ENCODE assay signal across 1 cellular context in genomic region chr6:36196049-36196879, GRCh38.
TF ChIP-seq lines count a peak whose summit lies in the region.

Gene BRPF3 (plus strand): TSS chr6:36196744. CDS start chr6:36200323, 3,579 bp downstream.

TF ChIP-seq in HepG2, 621 proteins besides CTCF, POLR2A, EP300 and RAD21 (continued from another document and continues in another):
- TF ChIP-seq E2F2 (CRISPR knock-in tag; IDR thresholded peaks at IDR 0.05; ENCODE audit: borderline replicate concordance) (no peak), ZNF879 (CRISPR knock-in tag; IDR thresholded peaks at IDR 0.05) (no peak), SP2 (CRISPR knock-in tag; IDR thresholded peaks at IDR 0.05) (no peak; the same call in 1 of the 2 replicates), ZNF607 (CRISPR knock-in tag; IDR thresholded peaks at IDR 0.05; ENCODE audit: borderline replicate concordance) (no peak), ZNF768 (CRISPR knock-in tag; IDR thresholded peaks at IDR 0.05) (no peak; the same call in 1 of the 2 replicates), SCMH1 (CRISPR knock-in tag; IDR thresholded peaks at IDR 0.05; ENCODE audit: borderline replicate concordance) (no peak), FLYWCH1 (CRISPR knock-in tag; IDR thresholded peaks at IDR 0.05) (peak; percentile 48; the same call in 1 of the 2 replicates), EEA1 (CRISPR knock-in tag; IDR thresholded peaks at IDR 0.05; ENCODE audit: borderline replicate concordance) (no peak), RBM22 (optimal IDR thresholded peaks at IDR 0.05; ENCODE audit: low read length) (no peak), ZNF33A (CRISPR knock-in tag; IDR thresholded peaks at IDR 0.05; ENCODE audit: borderline replicate concordance) (no peak), ZNF883 (CRISPR knock-in tag; IDR thresholded peaks at IDR 0.05; ENCODE audit: not compliant biosample characterization) (no peak), SALL1 (CRISPR knock-in tag; IDR thresholded peaks at IDR 0.05) (peak; percentile 78; the same call in 1 of the 2 replicates), MAZ (IDR thresholded peaks at IDR 0.05; ENCODE audit: borderline replicate concordance, low read depth, low read length) (peak; percentile 61), MAZ (CRISPR knock-in tag; IDR thresholded peaks at IDR 0.05; ENCODE audit: low read depth) (peak; percentile 89), SMYD3 (CRISPR knock-in tag; IDR thresholded peaks at IDR 0.05) (peak; percentile 27; the same call in 1 of the 2 replicates), ZNF234 (CRISPR knock-in tag; conservative IDR thresholded peaks at IDR 0.05) (no peak), HNF4A (CRISPR knock-in tag; IDR thresholded peaks at IDR 0.05) (peak; percentile 57), FOXC1 (CRISPR knock-in tag; IDR thresholded peaks at IDR 0.05; ENCODE audit: borderline replicate concordance) (peak; percentile 54), KDM2A (CRISPR knock-in tag; IDR thresholded peaks at IDR 0.05; ENCODE audit: borderline replicate concordance, low read depth) (peak; percentile 48; the same call in 1 of the 2 replicates)
- TF ChIP-seq, protein P1, sequence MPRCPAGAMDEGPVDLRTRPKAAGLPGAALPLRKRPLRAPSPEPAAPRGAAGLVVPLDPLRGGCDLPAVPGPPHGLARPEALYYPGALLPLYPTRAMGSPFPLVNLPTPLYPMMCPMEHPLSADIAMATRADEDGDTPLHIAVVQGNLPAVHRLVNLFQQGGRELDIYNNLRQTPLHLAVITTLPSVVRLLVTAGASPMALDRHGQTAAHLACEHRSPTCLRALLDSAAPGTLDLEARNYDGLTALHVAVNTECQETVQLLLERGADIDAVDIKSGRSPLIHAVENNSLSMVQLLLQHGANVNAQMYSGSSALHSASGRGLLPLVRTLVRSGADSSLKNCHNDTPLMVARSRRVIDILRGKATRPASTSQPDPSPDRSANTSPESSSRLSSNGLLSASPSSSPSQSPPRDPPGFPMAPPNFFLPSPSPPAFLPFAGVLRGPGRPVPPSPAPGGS (CRISPR knock-in tag; IDR thresholded peaks at IDR 0.05) = 0 out of 2 replicates have a peak, but pooled peaks have one; percentile 66
- TF ChIP-seq, protein P2, sequence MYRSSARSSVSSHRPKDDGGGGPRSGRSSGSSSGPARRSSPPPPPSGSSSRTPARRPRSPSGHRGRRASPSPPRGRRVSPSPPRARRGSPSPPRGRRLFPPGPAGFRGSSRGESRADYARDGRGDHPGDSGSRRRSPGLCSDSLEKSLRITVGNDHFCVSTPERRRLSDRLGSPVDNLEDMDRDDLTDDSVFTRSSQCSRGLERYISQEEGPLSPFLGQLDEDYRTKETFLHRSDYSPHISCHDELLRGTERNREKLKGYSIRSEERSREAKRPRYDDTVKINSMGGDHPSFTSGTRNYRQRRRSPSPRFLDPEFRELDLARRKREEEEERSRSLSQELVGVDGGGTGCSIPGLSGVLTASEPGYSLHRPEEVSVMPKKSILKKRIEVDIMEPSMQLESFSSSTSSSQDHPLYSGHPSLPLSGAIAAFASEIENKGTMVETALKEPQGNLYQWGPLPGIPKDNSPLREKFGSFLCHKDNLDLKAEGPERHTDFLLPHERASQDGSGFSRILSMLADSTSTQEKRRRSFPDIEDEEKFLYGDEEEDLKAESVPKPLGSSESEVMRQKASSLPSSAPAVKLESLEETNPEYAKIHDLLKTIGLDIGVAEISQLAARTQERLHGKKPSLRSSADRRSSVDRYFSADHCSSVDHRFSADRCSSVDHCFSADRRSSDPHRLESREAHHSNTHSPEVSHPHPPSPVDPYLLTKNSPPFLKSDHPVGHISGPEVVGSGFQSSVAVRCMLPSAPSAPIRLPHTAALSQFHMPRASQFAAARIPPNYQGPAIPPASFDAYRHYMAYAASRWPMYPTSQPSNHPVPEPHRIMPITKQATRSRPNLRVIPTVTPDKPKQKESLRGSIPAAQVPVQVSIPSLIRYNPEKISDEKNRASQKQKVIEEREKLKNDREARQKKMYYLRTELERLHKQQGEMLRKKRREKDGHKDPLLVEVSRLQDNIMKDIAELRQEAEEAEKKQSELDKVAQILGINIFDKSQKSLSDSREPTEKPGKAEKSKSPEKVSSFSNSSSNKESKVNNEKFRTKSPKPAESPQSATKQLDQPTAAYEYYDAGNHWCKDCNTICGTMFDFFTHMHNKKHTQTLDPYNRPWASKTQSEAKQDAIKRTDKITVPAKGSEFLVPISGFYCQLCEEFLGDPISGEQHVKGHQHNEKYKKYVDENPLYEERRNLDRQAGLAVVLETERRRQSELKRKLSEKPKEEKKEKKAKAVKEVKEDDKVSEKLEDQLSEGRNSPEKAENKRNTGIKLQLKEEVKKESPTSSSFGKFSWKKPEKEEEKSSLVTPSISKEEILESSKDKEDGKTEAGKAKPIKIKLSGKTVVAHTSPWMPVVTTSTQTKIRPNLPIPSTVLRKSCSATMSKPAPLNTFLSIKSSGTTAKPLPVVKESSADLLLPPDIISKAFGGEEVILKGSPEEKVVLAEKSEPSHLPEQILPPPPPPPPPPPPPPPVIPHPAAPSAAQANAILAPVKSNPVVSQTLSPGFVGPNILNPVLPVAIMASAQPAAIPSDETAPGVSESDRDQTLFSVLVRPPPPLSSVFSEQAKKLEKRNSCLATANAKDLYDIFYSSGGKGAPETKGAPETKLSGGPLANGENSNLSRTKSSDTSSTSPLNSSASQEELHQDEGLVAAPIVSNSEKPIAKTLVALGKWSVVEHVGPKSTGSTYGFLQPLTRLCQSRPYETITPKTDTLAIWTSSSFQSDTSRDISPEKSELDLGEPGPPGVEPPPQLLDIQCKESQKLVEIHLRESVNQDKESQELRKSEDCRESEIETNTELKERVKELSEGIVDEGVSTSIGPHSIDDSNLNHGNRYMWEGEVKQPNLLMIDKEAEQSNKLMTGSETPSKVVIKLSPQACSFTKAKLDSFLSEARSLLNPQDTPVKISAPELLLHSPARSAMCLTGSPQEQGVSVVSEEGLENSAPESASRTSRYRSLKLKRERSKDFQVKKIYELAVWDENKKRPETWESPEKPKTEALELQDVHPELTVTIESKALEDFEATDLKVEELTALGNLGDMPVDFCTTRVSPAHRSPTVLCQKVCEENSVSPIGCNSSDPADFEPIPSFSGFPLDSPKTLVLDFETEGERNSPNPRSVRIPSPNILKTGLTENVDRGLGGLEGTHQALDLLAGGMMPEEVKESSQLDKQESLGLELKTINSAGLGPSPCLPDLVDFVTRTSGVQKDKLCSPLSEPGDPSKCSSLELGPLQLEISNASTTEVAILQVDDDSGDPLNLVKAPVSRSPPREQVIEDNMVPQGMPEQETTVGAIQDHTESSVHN (CRISPR knock-in tag; IDR thresholded peaks at IDR 0.05) = 0 out of 2 replicates have a peak, but pooled peaks have one; percentile 41
- TF ChIP-seq, protein P3, sequence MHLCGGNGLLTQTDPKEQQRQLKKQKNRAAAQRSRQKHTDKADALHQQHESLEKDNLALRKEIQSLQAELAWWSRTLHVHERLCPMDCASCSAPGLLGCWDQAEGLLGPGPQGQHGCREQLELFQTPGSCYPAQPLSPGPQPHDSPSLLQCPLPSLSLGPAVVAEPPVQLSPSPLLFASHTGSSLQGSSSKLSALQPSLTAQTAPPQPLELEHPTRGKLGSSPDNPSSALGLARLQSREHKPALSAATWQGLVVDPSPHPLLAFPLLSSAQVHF (CRISPR knock-in tag; IDR thresholded peaks at IDR 0.05) = no peak
- TF ChIP-seq, protein P4, sequence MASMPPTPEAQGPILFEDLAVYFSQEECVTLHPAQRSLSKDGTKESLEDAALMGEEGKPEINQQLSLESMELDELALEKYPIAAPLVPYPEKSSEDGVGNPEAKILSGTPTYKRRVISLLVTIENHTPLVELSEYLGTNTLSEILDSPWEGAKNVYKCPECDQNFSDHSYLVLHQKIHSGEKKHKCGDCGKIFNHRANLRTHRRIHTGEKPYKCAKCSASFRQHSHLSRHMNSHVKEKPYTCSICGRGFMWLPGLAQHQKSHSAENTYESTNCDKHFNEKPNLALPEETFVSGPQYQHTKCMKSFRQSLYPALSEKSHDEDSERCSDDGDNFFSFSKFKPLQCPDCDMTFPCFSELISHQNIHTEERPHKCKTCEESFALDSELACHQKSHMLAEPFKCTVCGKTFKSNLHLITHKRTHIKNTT (CRISPR knock-in tag; IDR thresholded peaks at IDR 0.05) = no peak
- TF ChIP-seq, protein P5, sequence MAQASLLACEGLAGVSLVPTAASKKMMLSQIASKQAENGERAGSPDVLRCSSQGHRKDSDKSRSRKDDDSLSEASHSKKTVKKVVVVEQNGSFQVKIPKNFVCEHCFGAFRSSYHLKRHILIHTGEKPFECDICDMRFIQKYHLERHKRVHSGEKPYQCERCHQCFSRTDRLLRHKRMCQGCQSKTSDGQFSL (CRISPR knock-in tag; IDR thresholded peaks at IDR 0.05) = no peak
- TF ChIP-seq, protein P6, sequence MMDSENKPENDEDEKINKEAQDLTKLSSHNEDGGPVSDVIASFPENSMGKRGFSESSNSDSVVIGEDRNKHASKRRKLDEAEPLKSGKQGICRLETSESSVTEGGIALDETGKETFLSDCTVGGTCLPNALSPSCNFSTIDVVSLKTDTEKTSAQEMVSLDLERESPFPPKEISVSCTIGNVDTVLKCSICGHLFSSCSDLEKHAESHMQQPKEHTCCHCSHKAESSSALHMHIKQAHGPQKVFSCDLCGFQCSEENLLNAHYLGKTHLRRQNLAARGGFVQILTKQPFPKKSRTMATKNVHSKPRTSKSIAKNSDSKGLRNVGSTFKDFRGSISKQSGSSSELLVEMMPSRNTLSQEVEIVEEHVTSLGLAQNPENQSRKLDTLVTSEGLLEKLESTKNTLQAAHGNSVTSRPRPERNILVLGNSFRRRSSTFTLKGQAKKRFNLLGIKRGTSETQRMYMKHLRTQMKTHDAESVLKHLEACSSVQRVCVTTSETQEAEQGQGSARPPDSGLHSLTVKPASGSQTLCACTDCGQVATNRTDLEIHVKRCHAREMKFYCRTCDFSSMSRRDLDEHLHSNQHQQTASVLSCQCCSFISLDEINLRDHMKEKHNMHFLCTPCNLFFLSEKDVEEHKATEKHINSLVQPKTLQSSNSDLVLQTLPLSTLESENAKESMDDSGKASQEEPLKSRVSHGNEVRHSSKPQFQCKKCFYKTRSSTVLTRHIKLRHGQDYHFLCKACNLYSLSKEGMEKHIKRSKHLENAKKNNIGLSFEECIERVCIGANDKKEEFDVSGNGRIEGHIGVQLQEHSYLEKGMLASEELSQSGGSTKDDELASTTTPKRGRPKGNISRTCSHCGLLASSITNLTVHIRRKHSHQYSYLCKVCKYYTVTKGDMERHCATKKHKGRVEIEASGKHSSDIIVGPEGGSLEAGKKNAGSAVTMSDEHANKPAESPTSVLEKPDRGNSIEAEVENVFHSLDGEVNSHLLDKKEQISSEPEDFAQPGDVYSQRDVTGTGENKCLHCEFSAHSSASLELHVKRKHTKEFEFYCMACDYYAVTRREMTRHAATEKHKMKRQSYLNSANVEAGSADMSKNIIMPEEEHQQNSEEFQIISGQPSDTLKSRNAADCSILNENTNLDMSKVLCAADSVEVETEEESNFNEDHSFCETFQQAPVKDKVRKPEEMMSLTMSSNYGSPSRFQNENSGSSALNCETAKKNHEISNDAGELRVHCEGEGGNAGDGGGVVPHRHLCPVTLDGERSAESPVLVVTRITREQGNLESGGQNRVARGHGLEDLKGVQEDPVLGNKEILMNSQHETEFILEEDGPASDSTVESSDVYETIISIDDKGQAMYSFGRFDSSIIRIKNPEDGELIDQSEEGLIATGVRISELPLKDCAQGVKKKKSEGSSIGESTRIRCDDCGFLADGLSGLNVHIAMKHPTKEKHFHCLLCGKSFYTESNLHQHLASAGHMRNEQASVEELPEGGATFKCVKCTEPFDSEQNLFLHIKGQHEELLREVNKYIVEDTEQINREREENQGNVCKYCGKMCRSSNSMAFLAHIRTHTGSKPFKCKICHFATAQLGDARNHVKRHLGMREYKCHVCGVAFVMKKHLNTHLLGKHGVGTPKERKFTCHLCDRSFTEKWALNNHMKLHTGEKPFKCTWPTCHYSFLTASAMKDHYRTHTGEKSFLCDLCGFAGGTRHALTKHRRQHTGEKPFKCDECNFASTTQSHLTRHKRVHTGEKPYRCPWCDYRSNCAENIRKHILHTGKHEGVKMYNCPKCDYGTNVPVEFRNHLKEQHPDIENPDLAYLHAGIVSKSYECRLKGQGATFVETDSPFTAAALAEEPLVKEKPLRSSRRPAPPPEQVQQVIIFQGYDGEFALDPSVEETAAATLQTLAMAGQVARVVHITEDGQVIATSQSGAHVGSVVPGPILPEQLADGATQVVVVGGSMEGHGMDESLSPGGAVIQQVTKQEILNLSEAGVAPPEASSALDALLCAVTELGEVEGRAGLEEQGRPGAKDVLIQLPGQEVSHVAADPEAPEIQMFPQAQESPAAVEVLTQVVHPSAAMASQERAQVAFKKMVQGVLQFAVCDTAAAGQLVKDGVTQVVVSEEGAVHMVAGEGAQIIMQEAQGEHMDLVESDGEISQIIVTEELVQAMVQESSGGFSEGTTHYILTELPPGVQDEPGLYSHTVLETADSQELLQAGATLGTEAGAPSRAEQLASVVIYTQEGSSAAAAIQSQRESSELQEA (CRISPR knock-in tag; IDR thresholded peaks at IDR 0.05; ENCODE audit: not compliant biosample characterization) = peak; percentile 51
- TF ChIP-seq, protein P7, sequence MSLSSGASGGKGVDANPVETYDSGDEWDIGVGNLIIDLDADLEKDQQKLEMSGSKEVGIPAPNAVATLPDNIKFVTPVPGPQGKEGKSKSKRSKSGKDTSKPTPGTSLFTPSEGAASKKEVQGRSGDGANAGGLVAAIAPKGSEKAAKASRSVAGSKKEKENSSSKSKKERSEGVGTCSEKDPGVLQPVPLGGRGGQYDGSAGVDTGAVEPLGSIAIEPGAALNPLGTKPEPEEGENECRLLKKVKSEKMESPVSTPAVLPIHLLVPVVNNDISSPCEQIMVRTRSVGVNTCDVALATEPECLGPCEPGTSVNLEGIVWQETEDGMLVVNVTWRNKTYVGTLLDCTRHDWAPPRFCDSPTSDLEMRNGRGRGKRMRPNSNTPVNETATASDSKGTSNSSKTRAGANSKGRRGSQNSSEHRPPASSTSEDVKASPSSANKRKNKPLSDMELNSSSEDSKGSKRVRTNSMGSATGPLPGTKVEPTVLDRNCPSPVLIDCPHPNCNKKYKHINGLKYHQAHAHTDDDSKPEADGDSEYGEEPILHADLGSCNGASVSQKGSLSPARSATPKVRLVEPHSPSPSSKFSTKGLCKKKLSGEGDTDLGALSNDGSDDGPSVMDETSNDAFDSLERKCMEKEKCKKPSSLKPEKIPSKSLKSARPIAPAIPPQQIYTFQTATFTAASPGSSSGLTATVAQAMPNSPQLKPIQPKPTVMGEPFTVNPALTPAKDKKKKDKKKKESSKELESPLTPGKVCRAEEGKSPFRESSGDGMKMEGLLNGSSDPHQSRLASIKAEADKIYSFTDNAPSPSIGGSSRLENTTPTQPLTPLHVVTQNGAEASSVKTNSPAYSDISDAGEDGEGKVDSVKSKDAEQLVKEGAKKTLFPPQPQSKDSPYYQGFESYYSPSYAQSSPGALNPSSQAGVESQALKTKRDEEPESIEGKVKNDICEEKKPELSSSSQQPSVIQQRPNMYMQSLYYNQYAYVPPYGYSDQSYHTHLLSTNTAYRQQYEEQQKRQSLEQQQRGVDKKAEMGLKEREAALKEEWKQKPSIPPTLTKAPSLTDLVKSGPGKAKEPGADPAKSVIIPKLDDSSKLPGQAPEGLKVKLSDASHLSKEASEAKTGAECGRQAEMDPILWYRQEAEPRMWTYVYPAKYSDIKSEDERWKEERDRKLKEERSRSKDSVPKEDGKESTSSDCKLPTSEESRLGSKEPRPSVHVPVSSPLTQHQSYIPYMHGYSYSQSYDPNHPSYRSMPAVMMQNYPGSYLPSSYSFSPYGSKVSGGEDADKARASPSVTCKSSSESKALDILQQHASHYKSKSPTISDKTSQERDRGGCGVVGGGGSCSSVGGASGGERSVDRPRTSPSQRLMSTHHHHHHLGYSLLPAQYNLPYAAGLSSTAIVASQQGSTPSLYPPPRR (CRISPR knock-in tag; IDR thresholded peaks at IDR 0.05; ENCODE audit: borderline replicate concordance) = 0 out of 2 replicates have a peak, but pooled peaks have one; percentile 21
